In the genomic region with DNA sequence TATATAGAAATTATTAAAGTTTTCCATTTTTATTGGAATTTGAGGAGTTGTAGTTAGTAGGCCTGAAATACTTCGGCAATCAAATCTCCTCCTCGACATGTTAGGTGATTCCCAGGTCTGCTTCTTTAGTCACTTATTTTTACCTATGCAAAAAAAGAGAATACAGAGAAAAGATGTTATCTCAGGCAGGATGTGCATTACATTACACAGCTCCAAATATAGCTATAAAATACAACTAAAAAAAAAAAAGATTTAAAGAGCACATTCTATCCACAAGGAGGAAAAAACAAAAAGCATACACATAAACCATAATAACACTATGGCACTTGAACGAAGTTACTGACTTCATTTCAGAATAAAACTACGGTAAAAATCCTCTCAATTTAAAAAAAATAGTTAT, we compare ENCODE assay signal across 1 cellular context.
TF ChIP-seq lines count a peak whose summit lies in the region.

No MANE protein-coding gene starts in this region.

TF ChIP-seq in GM12878, 131 proteins besides CTCF, POLR2A, EP300 and RAD21:
- TF ChIP-seq ZNF217 (IDR thresholded peaks at IDR 0.05) (no peak), CHD4 (IDR thresholded peaks at IDR 0.05) (no peak), MEF2A (IDR thresholded peaks at IDR 0.05; ENCODE audit: insufficient read depth, low read depth, low read length) (0 out of 2 replicates have a peak, but pooled peaks have one; percentile 29), SREBF1 (IDR thresholded peaks at IDR 0.05; ENCODE audit: low read length) (no peak), TBL1XR1 (IDR thresholded peaks at IDR 0.05; ENCODE audit: low read depth, low read length) (no peak)
